Comparison of ENCODE assay signal across 1 cellular context in the genomic region with DNA sequence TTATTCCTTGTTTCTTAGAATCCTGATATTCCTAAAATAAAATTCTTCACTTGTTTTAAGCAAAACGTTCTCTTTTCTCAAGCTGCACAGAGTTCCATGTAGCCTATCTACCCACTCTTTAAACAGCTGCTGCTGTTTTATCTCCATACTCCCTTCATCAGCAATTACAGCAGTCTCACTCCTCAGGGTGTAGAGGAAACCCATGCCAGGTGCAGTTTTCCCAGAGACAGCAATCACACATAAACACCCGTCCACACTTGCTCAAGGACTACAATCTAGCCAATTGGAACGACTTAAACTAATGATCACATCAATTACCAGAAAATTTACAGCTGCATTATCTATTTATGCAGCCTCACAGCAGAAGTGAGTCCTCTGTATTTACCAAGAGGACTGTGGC.
TF ChIP-seq lines count a peak whose summit lies in the region.

No MANE protein-coding gene starts in this region.

TF ChIP-seq in GM23338, 12 proteins besides CTCF, POLR2A, EP300 and RAD21 (continued from another document):
- TF ChIP-seq, protein P1, sequence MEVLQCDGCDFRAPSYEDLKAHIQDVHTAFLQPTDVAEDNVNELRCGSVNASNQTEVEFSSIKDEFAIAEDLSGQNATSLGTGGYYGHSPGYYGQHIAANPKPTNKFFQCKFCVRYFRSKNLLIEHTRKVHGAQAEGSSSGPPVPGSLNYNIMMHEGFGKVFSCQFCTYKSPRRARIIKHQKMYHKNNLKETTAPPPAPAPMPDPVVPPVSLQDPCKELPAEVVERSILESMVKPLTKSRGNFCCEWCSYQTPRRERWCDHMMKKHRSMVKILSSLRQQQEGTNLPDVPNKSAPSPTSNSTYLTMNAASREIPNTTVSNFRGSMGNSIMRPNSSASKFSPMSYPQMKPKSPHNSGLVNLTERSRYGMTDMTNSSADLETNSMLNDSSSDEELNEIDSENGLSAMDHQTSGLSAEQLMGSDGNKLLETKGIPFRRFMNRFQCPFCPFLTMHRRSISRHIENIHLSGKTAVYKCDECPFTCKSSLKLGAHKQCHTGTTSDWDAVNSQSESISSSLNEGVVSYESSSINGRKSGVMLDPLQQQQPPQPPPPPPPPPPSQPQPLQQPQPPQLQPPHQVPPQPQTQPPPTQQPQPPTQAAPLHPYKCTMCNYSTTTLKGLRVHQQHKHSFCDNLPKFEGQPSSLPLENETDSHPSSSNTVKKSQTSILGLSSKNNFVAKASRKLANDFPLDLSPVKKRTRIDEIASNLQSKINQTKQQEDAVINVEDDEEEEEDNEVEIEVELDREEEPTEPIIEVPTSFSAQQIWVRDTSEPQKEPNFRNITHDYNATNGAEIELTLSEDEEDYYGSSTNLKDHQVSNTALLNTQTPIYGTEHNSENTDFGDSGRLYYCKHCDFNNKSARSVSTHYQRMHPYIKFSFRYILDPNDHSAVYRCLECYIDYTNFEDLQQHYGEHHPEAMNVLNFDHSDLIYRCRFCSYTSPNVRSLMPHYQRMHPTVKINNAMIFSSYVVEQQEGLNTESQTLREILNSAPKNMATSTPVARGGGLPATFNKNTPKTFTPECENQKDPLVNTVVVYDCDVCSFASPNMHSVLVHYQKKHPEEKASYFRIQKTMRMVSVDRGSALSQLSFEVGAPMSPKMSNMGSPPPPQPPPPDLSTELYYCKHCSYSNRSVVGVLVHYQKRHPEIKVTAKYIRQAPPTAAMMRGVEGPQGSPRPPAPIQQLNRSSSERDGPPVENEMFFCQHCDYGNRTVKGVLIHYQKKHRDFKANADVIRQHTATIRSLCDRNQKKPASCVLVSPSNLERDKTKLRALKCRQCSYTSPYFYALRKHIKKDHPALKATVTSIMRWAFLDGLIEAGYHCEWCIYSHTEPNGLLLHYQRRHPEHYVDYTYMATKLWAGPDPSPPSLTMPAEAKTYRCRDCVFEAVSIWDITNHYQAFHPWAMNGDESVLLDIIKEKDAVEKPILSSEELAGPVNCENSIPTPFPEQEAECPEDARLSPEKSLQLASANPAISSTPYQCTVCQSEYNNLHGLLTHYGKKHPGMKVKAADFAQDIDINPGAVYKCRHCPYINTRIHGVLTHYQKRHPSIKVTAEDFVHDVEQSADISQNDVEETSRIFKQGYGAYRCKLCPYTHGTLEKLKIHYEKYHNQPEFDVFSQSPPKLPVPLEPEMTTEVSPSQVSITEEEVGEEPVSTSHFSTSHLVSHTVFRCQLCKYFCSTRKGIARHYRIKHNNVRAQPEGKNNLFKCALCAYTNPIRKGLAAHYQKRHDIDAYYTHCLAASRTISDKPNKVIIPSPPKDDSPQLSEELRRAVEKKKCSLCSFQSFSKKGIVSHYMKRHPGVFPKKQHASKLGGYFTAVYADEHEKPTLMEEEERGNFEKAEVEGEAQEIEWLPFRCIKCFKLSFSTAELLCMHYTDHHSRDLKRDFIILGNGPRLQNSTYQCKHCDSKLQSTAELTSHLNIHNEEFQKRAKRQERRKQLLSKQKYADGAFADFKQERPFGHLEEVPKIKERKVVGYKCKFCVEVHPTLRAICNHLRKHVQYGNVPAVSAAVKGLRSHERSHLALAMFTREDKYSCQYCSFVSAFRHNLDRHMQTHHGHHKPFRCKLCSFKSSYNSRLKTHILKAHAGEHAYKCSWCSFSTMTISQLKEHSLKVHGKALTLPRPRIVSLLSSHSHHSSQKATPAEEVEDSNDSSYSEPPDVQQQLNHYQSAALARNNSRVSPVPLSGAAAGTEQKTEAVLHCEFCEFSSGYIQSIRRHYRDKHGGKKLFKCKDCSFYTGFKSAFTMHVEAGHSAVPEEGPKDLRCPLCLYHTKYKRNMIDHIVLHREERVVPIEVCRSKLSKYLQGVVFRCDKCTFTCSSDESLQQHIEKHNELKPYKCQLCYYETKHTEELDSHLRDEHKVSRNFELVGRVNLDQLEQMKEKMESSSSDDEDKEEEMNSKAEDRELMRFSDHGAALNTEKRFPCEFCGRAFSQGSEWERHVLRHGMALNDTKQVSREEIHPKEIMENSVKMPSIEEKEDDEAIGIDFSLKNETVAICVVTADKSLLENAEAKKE (CRISPR knock-in tag; IDR thresholded peaks at IDR 0.05): no peak
- TF ChIP-seq JUNB (IDR thresholded peaks at IDR 0.05; ENCODE audit: unreplicated experiment) (no peak), CREB1 (CRISPR knock-in tag; IDR thresholded peaks at IDR 0.05; ENCODE audit: low read depth) (no peak), ZNF114 (CRISPR knock-in tag; IDR thresholded peaks at IDR 0.05) (no peak), POLR2AphosphoS5 (IDR thresholded peaks at IDR 0.05; ENCODE audit: low read depth) (no peak), EZH2 (IDR thresholded peaks at IDR 0.05; ENCODE audit: low read depth, unreplicated experiment) (no peak), STAT1 (IDR thresholded peaks at IDR 0.05; ENCODE audit: unreplicated experiment) (no peak)
- TF ChIP-seq, protein P2, sequence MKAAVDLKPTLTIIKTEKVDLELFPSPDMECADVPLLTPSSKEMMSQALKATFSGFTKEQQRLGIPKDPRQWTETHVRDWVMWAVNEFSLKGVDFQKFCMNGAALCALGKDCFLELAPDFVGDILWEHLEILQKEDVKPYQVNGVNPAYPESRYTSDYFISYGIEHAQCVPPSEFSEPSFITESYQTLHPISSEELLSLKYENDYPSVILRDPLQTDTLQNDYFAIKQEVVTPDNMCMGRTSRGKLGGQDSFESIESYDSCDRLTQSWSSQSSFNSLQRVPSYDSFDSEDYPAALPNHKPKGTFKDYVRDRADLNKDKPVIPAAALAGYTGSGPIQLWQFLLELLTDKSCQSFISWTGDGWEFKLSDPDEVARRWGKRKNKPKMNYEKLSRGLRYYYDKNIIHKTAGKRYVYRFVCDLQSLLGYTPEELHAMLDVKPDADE (IDR thresholded peaks at IDR 0.05): no peak
